Comparison of ENCODE assay signal across 8 cellular contexts in genomic region chr1:42658880-42659337, GRCh38. TPM values are rescaled to one million over a fixed set of nuclear protein-coding genes. Genes with fewer than 3 reads are reported as not detected.
DNase-seq lines count a peak whose midpoint lies in the region; ATAC-seq and TF ChIP-seq lines count a peak whose summit lies in the region.

No MANE protein-coding gene starts in this region.

- H3K9me3 Mint-ChIP-seq in effector memory CD8-positive, alpha-beta T cell = no peaks in the 10 kb centered on the region
- no peaks in the 10 kb centered on the region for H3K9me3 Mint-ChIP-seq in natural killer cell

- peaks cover 38% of the 10 kb centered on the region for H3K36me3 Mint-ChIP-seq in effector memory CD8-positive, alpha-beta T cell (ENCODE audit: insufficient read depth)
- peaks cover 12% of the 10 kb centered on the region for H3K36me3 Mint-ChIP-seq in natural killer cell

- no peaks in the 10 kb centered on the region for H3K27me3 Mint-ChIP-seq in effector memory CD8-positive, alpha-beta T cell
- H3K27me3 Mint-ChIP-seq in natural killer cell (ENCODE audit: low read depth in 2 of 2) = no peaks in the 10 kb centered on the region

- peak overlapping the region; percentile 98 to 99 for H3K4me3 Mint-ChIP-seq in effector memory CD8-positive, alpha-beta T cell
- peak overlapping the region; percentile 98 for H3K4me3 Mint-ChIP-seq in natural killer cell

- peaks cover 24 to 27% of the 10 kb centered on the region in 2 donors for H3K4me1 Mint-ChIP-seq in effector memory CD8-positive, alpha-beta T cell (ENCODE audit: low read depth in 2 of 2)
- H3K4me1 Mint-ChIP-seq in natural killer cell = peaks cover 38 to 45% of the 10 kb centered on the region in 2 donors

- intact Hi-C loops in natural killer cell (cut with micrococcal nuclease) = loop anchor here (1.0 kb wide), 1 partner anchor 23 kb away; the partner anchor contains the start of gene YBX1

- H3K27ac Mint-ChIP-seq in effector memory CD8-positive, alpha-beta T cell = peak overlapping the region; percentile 82 to 97
- peak overlapping the region; percentile 93 to 94 for H3K27ac Mint-ChIP-seq in natural killer cell

- TF ChIP-seq CTCF in natural killer cell (IDR thresholded peaks at IDR 0.05) = no peak

- DNase-seq in DMS53 (lab: John Stamatoyannopoulos, UW) = peak; percentile 68
- no peak for DNase-seq in DMS53 treated with DMSO at 0.1 percent for 48 hours (lab: John Stamatoyannopoulos, UW; ENCODE audit: unreplicated experiment)
- peak; percentile 85 for DNase-seq in NCI-H748 treated with DMSO at 0.1 percent for 48 hours (lab: John Stamatoyannopoulos, UW)
- no peak for DNase-seq in effector memory CD8-positive, alpha-beta T cell
- no peak for DNase-seq in natural killer cell
- no peak for DNase-seq in NCI-H524 (lab: John Stamatoyannopoulos, UW)

- ATAC-seq in effector memory CD8-positive, alpha-beta T cell (replicated peaks) = no peak
- ATAC-seq in natural killer cell = no peak
- no peak for ATAC-seq in HG02759 (IDR thresholded peaks at IDR 0.05; ENCODE audit: unreplicated experiment)
- no peak for ATAC-seq in GM21576 (IDR thresholded peaks at IDR 0.05; ENCODE audit: unreplicated experiment)

RNA-seq across cellular contexts. Expression of gene PPIH, which starts 0.7 kb away (rescaled TPM):
- total RNA-seq in natural killer cell = 10 to 100 TPM; 41.2 to 50.3 (median 43.1) TPM

RNA-seq across cellular contexts. Expression of gene YBX1, which starts 23.3 kb away (rescaled TPM):
- total RNA-seq in natural killer cell = 100 to 1,000 TPM; 239 to 305 (median 279) TPM

Comparison
In these comparisons a context has a peak if more than half of its experiments do, and no peak if none do; other contexts are left out.
1. DNase-seq: peak in DMS53 (single experiment) and NCI-H748 treated with DMSO at 0.1 percent for 48 hours (single experiment); none in DMS53 treated with DMSO at 0.1 percent for 48 hours (single experiment), effector memory CD8-positive, alpha-beta T cell (0 of 3), natural killer cell (single experiment) and NCI-H524 (0 of 2).